ENCODE assay signal across 20 cellular contexts in the genomic region with DNA sequence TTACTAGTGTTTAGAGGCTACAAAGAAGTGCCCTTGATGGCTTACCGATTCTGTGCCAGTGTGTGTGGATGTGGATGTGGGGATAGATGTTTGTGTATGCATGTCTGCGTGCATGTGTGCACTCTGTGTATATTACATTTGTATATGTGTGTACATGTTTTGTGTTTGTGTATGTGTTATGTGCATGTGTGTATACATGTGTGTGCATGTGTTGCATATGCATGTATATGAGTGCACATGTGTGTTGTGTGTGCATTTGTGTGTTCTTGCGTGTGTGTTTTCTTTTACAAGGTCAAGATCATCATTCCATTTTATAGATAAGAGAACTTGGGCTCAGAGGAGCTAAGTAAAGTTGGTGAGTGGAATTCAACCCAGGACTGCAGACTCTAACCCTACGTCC.
"Had no signal": no experiment of that assay in that cellular context is flagged by ENCODE, and none has a peak within 500 bp of the region (broad histone marks: within the 10 kb centered on the region; RNA-seq: fewer than 3 reads in every experiment).

No MANE protein-coding gene starts in this region.

- DNase-seq: activated CD4-positive, alpha-beta T cell treated with anti-CD3 and anti-CD28 coated beads for 48 hours; activated CD4-positive, alpha-beta T cell treated with anti-CD3 and anti-CD28 coated beads, Interleukin-2, amount 50 U/mL, for 4 hours; activated CD4-positive, CD25-positive, alpha-beta regulatory T cell treated with anti-CD3 and anti-CD28 coated beads, Interleukin-2, amount 50 U/mL, for 72 hours; activated CD8-positive, alpha-beta memory T cell treated with anti-CD3 and anti-CD28 coated beads, Interleukin-2, amount 10 ng/mL, durations not matched to agents 7 days and 5 days; activated effector memory CD4-positive, alpha-beta T cell treated with anti-CD3 and anti-CD28 coated beads, Interleukin-2, amount 50 U/mL, for 16 hours; activated naive CD4-positive, alpha-beta T cell treated with Interleukin-2 at 50 U/mL for 16 hours; activated naive CD8-positive, alpha-beta T cell treated with anti-CD3 and anti-CD28 coated beads, Interleukin-2, amount 50 U/mL, for 24 hours; activated T-cell treated with anti-CD3 and anti-CD28 coated beads, Interleukin-2, amount 50 U/mL, for 24 hours; amniotic stem cell; NCI-H1092 treated with DMSO at 0.1 percent for 48 hours; NCI-H1417 treated with DMSO at 0.1 percent for 48 hours; NCI-H1694; NCI-H2029; Right ventricle myocardium superior had no signal

- H3K9me3 ChIP-seq: ascending aorta, SJCRH30 had no signal

- H3K4me3 ChIP-seq: ascending aorta, MG63, SJCRH30 had no signal

- ATAC-seq: activated CD8-positive, alpha-beta memory T cell treated with anti-CD3 and anti-CD28 coated beads, Interleukin-2, amount 10 ng/mL, durations not matched to agents 7 days and 5 days; activated naive CD4-positive, alpha-beta T cell treated with anti-CD3 and anti-CD28 coated beads, Interleukin-2, amount 50 U/mL, for 72 hours; activated naive CD8-positive, alpha-beta T cell treated with anti-CD3 and anti-CD28 coated beads, Interleukin-2, amount 50 U/mL, for 24 hours had no signal

- H3K4me1 ChIP-seq: ascending aorta, SJCRH30 had no signal

- H3K27me3 ChIP-seq: ascending aorta, MG63, SJCRH30 had no signal

- H3K27ac ChIP-seq: ascending aorta, SJCRH30 had no signal

- H3K36me3 Mint-ChIP-seq: activated CD8-positive, alpha-beta memory T cell treated with anti-CD3 and anti-CD28 coated beads, Interleukin-2, amount 10 ng/mL, durations not matched to agents 7 days and 5 days; activated naive CD4-positive, alpha-beta T cell treated with anti-CD3 and anti-CD28 coated beads, Interleukin-2, amount 50 U/mL, for 72 hours had no signal

- H3K4me1 Mint-ChIP-seq: activated CD8-positive, alpha-beta memory T cell treated with anti-CD3 and anti-CD28 coated beads, Interleukin-2, amount 10 ng/mL, durations not matched to agents 7 days and 5 days; activated naive CD8-positive, alpha-beta T cell treated with anti-CD3 and anti-CD28 coated beads, Interleukin-2, amount 50 U/mL, for 24 hours had no signal

- H3K9me3 Mint-ChIP-seq: T-helper 1 cell treated with Interleukin-12 subunit alpha and Interleukin-12 subunit beta and Interleukin-4 antibody, amounts not matched to agents 30 μg/mL and 1 μg/mL, for 36 hours had no signal

- H3K36me3 ChIP-seq: ascending aorta, MG63, SJCRH30 had no signal

- H3K4me3 Mint-ChIP-seq: activated CD8-positive, alpha-beta memory T cell treated with anti-CD3 and anti-CD28 coated beads, Interleukin-2, amount 10 ng/mL, durations not matched to agents 7 days and 5 days; activated naive CD8-positive, alpha-beta T cell treated with anti-CD3 and anti-CD28 coated beads, Interleukin-2, amount 50 U/mL, for 24 hours; activated T-cell treated with anti-CD3 and anti-CD28 coated beads, Interleukin-2, amount 50 U/mL, for 24 hours; brain; T-helper 1 cell treated with Interleukin-12 subunit alpha and Interleukin-12 subunit beta and Interleukin-4 antibody, amounts not matched to agents 30 μg/mL and 1 μg/mL, for 36 hours had no signal

- H3K27ac Mint-ChIP-seq: activated CD8-positive, alpha-beta memory T cell treated with anti-CD3 and anti-CD28 coated beads, Interleukin-2, amount 10 ng/mL, durations not matched to agents 7 days and 5 days; activated naive CD8-positive, alpha-beta T cell treated with anti-CD3 and anti-CD28 coated beads, Interleukin-2, amount 50 U/mL, for 24 hours; activated T-cell treated with anti-CD3 and anti-CD28 coated beads, Interleukin-2, amount 50 U/mL, for 24 hours; T-helper 1 cell treated with Interleukin-12 subunit alpha and Interleukin-12 subunit beta and Interleukin-4 antibody, amounts not matched to agents 30 μg/mL and 1 μg/mL, for 36 hours had no signal

- H3K27me3 Mint-ChIP-seq: activated CD8-positive, alpha-beta memory T cell treated with anti-CD3 and anti-CD28 coated beads, Interleukin-2, amount 10 ng/mL, durations not matched to agents 7 days and 5 days; brain had no signal
